Comparison of ENCODE assay signal across 1 cellular context in the genomic region with DNA sequence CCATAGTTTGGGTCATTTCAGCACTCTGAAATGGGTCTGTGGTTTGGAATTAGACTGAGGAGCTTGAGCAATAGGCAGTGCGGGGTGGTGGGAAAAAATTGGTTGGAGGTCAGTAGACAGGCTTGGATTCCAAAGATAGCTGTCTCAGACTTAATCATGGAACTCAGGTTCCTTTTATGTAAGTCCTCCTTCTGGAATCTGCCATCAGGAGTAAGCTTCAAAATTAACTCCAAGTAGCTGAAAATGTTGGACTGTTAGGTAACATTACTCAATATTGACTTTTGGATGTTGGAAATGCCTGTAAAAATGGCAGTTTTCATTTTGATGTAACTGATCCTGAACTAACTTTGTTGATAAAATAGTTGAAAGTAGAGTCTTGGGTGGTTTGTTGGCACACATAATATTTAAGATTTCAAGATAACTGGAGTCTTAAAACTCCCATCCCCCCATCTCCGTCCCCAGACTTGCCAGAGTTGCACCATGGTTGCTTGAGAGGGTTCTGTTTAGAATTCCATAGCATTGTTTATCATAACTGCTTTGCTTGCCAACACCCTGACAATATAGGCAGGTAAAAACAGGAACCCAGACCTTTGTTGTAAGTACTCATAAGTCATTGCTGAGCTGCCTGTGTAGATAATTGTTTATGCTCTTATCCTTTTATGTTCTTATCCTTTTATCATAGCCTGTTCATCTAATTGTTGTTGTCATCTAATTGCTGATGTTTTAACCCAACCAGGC.
TF ChIP-seq lines count a peak whose summit lies in the region.

No MANE protein-coding gene starts in this region.

TF ChIP-seq in K562, 482 proteins besides CTCF, POLR2A, EP300 and RAD21 (continued from another document):
- TF ChIP-seq ZNF134 (CRISPR knock-in tag; conservative IDR thresholded peaks at IDR 0.05) = no peak
- TF ChIP-seq MCM7 (IDR thresholded peaks at IDR 0.05) = no peak
- no peak for TF ChIP-seq RBM25 (IDR thresholded peaks at IDR 0.05; ENCODE audit: low read depth, low read length, severe bottlenecking)
